27 cellular contexts compared by ENCODE assay signal in genomic region chr18:49843131-49843530, GRCh38.
"Had no signal": no experiment of that assay in that cellular context is flagged by ENCODE, and none has a peak within 500 bp of the region (broad histone marks: within the 10 kb centered on the region; RNA-seq: fewer than 3 reads in every experiment).

No MANE protein-coding gene starts in this region.

- H3K9me3 ChIP-seq: gastrocnemius medialis, ovary, right lobe of liver, stomach, thyroid gland had no signal

- H3K4me3 ChIP-seq: gastrocnemius medialis, ovary, right lobe of liver, smooth muscle cell, stomach, thyroid gland had no signal

- H3K27ac ChIP-seq: epithelial cell of prostate, gastrocnemius medialis, ovary, right lobe of liver, stomach, thyroid gland had no signal

- DNase-seq: effector CD8-positive, alpha-beta T cell; endodermal cell; foreskin fibroblast; gastrocnemius medialis; kidney; mesendoderm; midbrain; naive thymus-derived CD8-positive, alpha-beta T cell; nephron progenitor cell; occipital lobe; ovary; retina; stimulated activated CD4-positive, alpha-beta T cell treated with anti-CD3 and anti-CD28 coated beads, Interleukin-12 subunit alpha, Interleukin-12 subunit beta, amount 100 ng/mL, for 4 hours; stimulated activated CD4-positive, alpha-beta T cell treated with anti-CD3 and anti-CD28 coated beads, Interleukin-1b, Interleukin-23, amount 100 ng/mL, for 48 hours; stimulated activated CD4-positive, alpha-beta T cell treated with anti-CD3 and anti-CD28 coated beads, Interleukin-4, amount 100 ng/mL, for 1 hour; stimulated activated CD8-positive, alpha-beta memory T cell treated with anti-CD3 and anti-CD28 coated beads, Interleukin-4, amount 100 ng/mL, for 48 hours; stimulated activated naive CD4-positive, alpha-beta T cell; stomach; thyroid gland; trophoblast cell had no signal

- H3K36me3 ChIP-seq: gastrocnemius medialis, ovary, right lobe of liver had no signal

- H3K27me3 ChIP-seq: gastrocnemius medialis, ovary, right lobe of liver, thyroid gland had no signal

- FAIRE-seq: colon, kidney, urothelium cell line had no signal

- ATAC-seq: esophagus mucosa; left lobe of liver; naive thymus-derived CD8-positive, alpha-beta T cell; right lobe of liver had no signal

- H3K4me2 ChIP-seq: smooth muscle cell had no signal
